11 cellular contexts compared by ENCODE assay signal in genomic region chr13:83780201-83780600, GRCh38.
DNase-seq lines count a peak whose midpoint lies in the region; ATAC-seq and TF ChIP-seq lines count a peak whose summit lies in the region.
"Had no signal": no experiment of that assay in that cellular context is flagged by ENCODE, and none has a peak within 500 bp of the region (broad histone marks: within the 10 kb centered on the region; RNA-seq: fewer than 3 reads in every experiment).

No MANE protein-coding gene starts in this region.

- H3K36me3 Mint-ChIP-seq in neural progenitor cell = no peaks in the 10 kb centered on the region

- ATAC-seq in body of pancreas = peak; percentile 56

- no peak overlapping the region for H3K4me3 ChIP-seq in LNCaP clone FGC (ENCODE audit: low read depth, low read length)
- H3K4me3 ChIP-seq in body of pancreas = no peak overlapping the region
- H3K4me3 ChIP-seq in neural progenitor cell = no peak overlapping the region
- no peak overlapping the region for H3K4me3 ChIP-seq in tibial artery
- H3K4me3 ChIP-seq: esophagus squamous epithelium, skin epidermis, uterus had no signal

- H2AFZ ChIP-seq in neural progenitor cell (replicated peaks) = no peak overlapping the region

- intact Hi-C loops in body of pancreas (cut with DNase I) (no loop called here), tibial artery (cut with DNase I; ENCODE audit: low total_unique reads) (no loop called here)

- H3K4me3 Mint-ChIP-seq in neural progenitor cell = no peak overlapping the region

- H3K79me2 ChIP-seq in neural progenitor cell (ENCODE audit: low read depth) = no peaks in the 10 kb centered on the region

- no peaks in the 10 kb centered on the region for H3F3A ChIP-seq in neural progenitor cell (ENCODE audit: low read depth)

- no peak overlapping the region for H3K27ac Mint-ChIP-seq in neural progenitor cell

- no peak for TF ChIP-seq POLR2A in body of pancreas (IDR thresholded peaks at IDR 0.05)

- H4K20me1 ChIP-seq in neural progenitor cell (ENCODE audit: low read depth) = no peaks in the 10 kb centered on the region

- H3K4me1 Mint-ChIP-seq in neural progenitor cell = no peaks in the 10 kb centered on the region

- no peaks in the 10 kb centered on the region for H3K4me1 ChIP-seq in body of pancreas
- H3K4me1 ChIP-seq in neural progenitor cell = no peaks in the 10 kb centered on the region
- H3K4me1 ChIP-seq in tibial artery = no peaks in the 10 kb centered on the region
- H3K4me1 ChIP-seq: esophagus squamous epithelium, uterus had no signal

- no peaks in the 10 kb centered on the region for H3K9me3 Mint-ChIP-seq in neural progenitor cell

- H3K9ac ChIP-seq in neural progenitor cell = no peak overlapping the region

- H3K27me3 ChIP-seq in body of pancreas (no peaks in the 10 kb centered on the region), neural progenitor cell (no peaks in the 10 kb centered on the region), tibial artery (no peaks in the 10 kb centered on the region)
- H3K27me3 ChIP-seq: esophagus squamous epithelium, uterus had no signal

- no peaks in the 10 kb centered on the region for H3K9me3 ChIP-seq in body of pancreas
- peaks cover 4% of the 10 kb centered on the region for H3K9me3 ChIP-seq in neural progenitor cell (ENCODE audit: low read depth)
- H3K9me3 ChIP-seq in tibial artery = no peaks in the 10 kb centered on the region
- H3K9me3 ChIP-seq: esophagus squamous epithelium, uterus had no signal

- H3K4me2 ChIP-seq in neural progenitor cell = no peak overlapping the region

- no peaks in the 10 kb centered on the region for H3K36me3 ChIP-seq in body of pancreas (replicated peaks in 1 of 2; ENCODE audit: insufficient read depth in 1 of 2, low read depth in 2 of 2)
- H3K36me3 ChIP-seq in neural progenitor cell = no peaks in the 10 kb centered on the region
- no peaks in the 10 kb centered on the region for H3K36me3 ChIP-seq in tibial artery
- H3K36me3 ChIP-seq: esophagus squamous epithelium, uterus had no signal

- TF ChIP-seq CTCF in GM20000 (IDR thresholded peaks at IDR 0.05; ENCODE audit: extremely low read depth, missing control alignments) (no peak), LNCaP clone FGC (IDR thresholded peaks at IDR 0.05; ENCODE audit: control insufficient read depth, extremely low read depth, insufficient read depth) (peak; percentile 65), body of pancreas (IDR thresholded peaks at IDR 0.05) (peak in 6 of 7 experiments; percentile 11 to 55 (median 34)), neural progenitor cell (IDR thresholded peaks at IDR 0.05) (peak; percentile 54), tibial artery (IDR thresholded peaks at IDR 0.05) (no peak)

- no peaks in the 10 kb centered on the region for H3K27me3 Mint-ChIP-seq in neural progenitor cell (ENCODE audit: insufficient read depth, low read depth)

- WGBS in body of pancreas, 2 donors = 41 to 53% methylated on average over 6 of the region's 6 CpGs

- H3K27ac ChIP-seq in body of pancreas (no peak overlapping the region), neural progenitor cell (no peak overlapping the region), tibial artery (no peak overlapping the region)
- H3K27ac ChIP-seq: esophagus squamous epithelium, skin epidermis, uterus had no signal

- DNase-seq in GM20000 (ENCODE audit: low spot score) (peak; percentile 2), LNCaP clone FGC (ENCODE audit: low read depth) (peak; percentile 11), body of pancreas (peak in 3 of 4 donors; percentile 5 to 21 (median 18)), neural progenitor cell (ENCODE audit: low spot score) (peak; percentile 39), NCI-H524 treated with DMSO at 0.1 percent for 48 hours (lab: John Stamatoyannopoulos, UW) (no peak), NCI-H2081 treated with DMSO at 0.1 percent for 48 hours (lab: John Stamatoyannopoulos, UW) (no peak), tibial artery (no peak), NOMO-1 (lab: John Stamatoyannopoulos, UW; ENCODE audit: unreplicated experiment in 2 of 2) (no peak)
- DNase-seq: esophagus squamous epithelium, uterus had no signal

Comparison
In these comparisons a context has a peak if more than half of its experiments do, and no peak if none do; other contexts are left out.
1. DNase-seq: peak in GM20000 (single experiment), LNCaP clone FGC (single experiment), body of pancreas (3 of 4) and neural progenitor cell (single experiment); none in NCI-H524 treated with DMSO at 0.1 percent for 48 hours (single experiment), NCI-H2081 treated with DMSO at 0.1 percent for 48 hours (single experiment), tibial artery (0 of 2) and NOMO-1 (0 of 2).
2. CTCF ChIP-seq: peak in LNCaP clone FGC (single experiment), body of pancreas (6 of 7) and neural progenitor cell (single experiment); none in GM20000 (single experiment) and tibial artery (0 of 2).